In the genomic region with DNA sequence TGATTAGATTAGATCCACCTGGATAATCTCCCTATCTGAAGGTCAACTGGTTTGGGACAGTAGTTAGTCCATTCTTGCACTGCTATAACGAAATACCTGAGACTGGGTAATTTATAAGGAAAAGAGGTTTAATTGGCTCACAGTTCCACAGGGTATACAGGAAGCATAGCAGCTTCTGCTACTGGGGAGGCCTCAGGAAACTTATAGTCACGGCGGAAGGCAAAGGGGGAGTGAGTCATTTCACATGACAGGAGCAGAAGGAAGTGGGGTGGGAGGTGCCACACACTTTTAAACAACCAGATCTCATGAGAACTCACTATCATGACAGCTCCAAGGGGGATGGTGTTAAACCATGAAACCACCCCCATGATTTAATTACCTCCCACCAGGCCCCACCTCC, we compare ENCODE assay signal across 8 cellular contexts. TPM values are rescaled to one million over a fixed set of nuclear protein-coding genes. Genes with fewer than 3 reads are reported as not detected.
DNase-seq lines count a peak whose midpoint lies in the region; TF ChIP-seq lines count a peak whose summit lies in the region.

No MANE protein-coding gene starts in this region.

- no peak overlapping the region for H3K4me3 Mint-ChIP-seq in endothelial cell (ENCODE audit: unreplicated experiment)

- peaks cover 6% of the 10 kb centered on the region for H3K4me1 Mint-ChIP-seq in endothelial cell (ENCODE audit: unreplicated experiment)

- no peak overlapping the region for H3K27ac Mint-ChIP-seq in endothelial cell (ENCODE audit: unreplicated experiment)

- H3K9me3 Mint-ChIP-seq in endothelial cell (ENCODE audit: unreplicated experiment), result no peaks in the 10 kb centered on the region

- DNase-seq in activated CD8-positive, alpha-beta memory T cell treated with anti-CD3 and anti-CD28 coated beads for 4 hours (ENCODE audit: low read depth in 2 of 2), result peak; percentile 6 to 31
- no peak for DNase-seq in activated CD8-positive, alpha-beta memory T cell treated with anti-CD3 and anti-CD28 coated beads for 24 hours
- DNase-seq in activated CD4-positive, alpha-beta T cell treated with anti-CD3 and anti-CD28 coated beads for 48 hours, result peak; percentile 53
- DNase-seq in dermis blood vessel endothelial cell, result peak; percentile 39
- DNase-seq in stimulated activated CD8-positive, alpha-beta memory T cell treated with anti-CD3 and anti-CD28 coated beads, Interleukin-12 subunit alpha, Interleukin-12 subunit beta, amount 100 ng/mL, for 24 hours (ENCODE audit: extremely low read depth), result peak; percentile 2
- no peak for DNase-seq in NCI-H1105 treated with DMSO at 0.1 percent for 48 hours (lab: John Stamatoyannopoulos, UW)
- DNase-seq in NCI-H1930 (lab: John Stamatoyannopoulos, UW), result no peak
- DNase-seq in endothelial cell (ENCODE audit: low spot score), result no peak

- no peak for TF ChIP-seq CTCF in endothelial cell (IDR thresholded peaks at IDR 0.05; ENCODE audit: unreplicated experiment)

- no peaks in the 10 kb centered on the region for H3K36me3 Mint-ChIP-seq in endothelial cell (ENCODE audit: low read depth, unreplicated experiment)

- H3K27me3 Mint-ChIP-seq in endothelial cell (ENCODE audit: unreplicated experiment), result no peaks in the 10 kb centered on the region

RNA-seq across cellular contexts. Expression of a gene that starts 9.9 kb away (rescaled TPM):
- total RNA-seq in dermis blood vessel endothelial cell, result 4.1 and 4.7 TPM in 2 replicates
- 3.9 TPM for total RNA-seq in endothelial cell (ENCODE audit: unreplicated experiment)

RNA-seq across cellular contexts. Expression of a gene that starts 55.1 kb away (rescaled TPM):
- total RNA-seq in dermis blood vessel endothelial cell (0.42 and 1.2 TPM in 2 replicates), endothelial cell (ENCODE audit: unreplicated experiment) (1.9 TPM)

Comparison
In these comparisons a context has a peak if more than half of its experiments do, and no peak if none do; other contexts are left out.
1. DNase-seq: peak in activated CD8-positive, alpha-beta memory T cell treated with anti-CD3 and anti-CD28 coated beads for 4 hours (2 of 2), activated CD4-positive, alpha-beta T cell treated with anti-CD3 and anti-CD28 coated beads for 48 hours (single experiment), dermis blood vessel endothelial cell (single experiment) and stimulated activated CD8-positive, alpha-beta memory T cell treated with anti-CD3 and anti-CD28 coated beads, Interleukin-12 subunit alpha, Interleukin-12 subunit beta, amount 100 ng/mL, for 24 hours (single experiment); none in activated CD8-positive, alpha-beta memory T cell treated with anti-CD3 and anti-CD28 coated beads for 24 hours (single experiment), NCI-H1105 treated with DMSO at 0.1 percent for 48 hours (single experiment), NCI-H1930 (0 of 2) and endothelial cell (single experiment).